In the genomic region with DNA sequence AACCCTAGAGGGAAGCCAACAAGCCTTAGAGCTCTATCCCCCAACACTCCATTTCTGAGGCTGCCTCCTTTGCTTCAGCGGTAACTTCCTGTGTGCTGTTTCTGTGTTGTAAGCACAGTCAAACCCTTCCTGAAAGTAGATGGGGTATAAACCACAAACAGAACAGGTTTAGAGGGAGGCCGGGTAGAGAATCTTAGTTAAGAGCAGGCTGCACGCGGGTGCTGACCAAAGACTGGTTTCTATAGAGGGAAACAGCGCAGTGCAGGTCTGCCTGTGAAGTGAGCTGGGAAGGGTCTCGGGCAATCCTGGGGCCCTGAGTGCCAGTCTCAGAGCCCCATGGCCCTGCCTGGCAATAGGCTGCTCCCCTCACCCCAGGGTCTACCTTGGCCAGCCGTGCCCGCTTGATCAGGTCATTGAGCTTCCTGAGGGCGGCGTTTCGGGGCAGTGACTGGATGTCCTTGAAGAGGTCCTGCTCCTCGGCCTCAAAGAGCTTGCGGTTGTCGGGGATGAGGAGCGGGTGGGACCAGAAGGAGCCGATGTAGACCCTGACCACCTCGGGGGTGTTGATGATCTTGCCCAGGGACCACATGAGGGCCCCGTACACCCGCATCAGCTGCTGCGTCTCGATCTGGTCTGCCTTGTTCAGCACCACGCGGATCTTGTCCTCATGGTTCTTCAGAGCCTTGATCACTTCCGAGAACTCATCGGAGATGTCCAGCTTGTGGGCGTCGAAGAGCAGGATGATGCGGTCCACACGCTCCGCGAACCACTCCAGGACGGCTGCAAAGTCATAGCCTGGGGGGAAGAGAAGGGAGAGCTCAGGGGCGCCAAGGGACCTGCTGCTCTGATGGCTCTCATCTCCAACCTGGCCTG, we compare ENCODE assay signal across 8 cellular contexts. TPM values are rescaled to one million over a fixed set of nuclear protein-coding genes. Genes with fewer than 3 reads are reported as not detected.
DNase-seq lines count a peak whose midpoint lies in the region; ATAC-seq and TF ChIP-seq lines count a peak whose summit lies in the region.

No MANE protein-coding gene starts in this region.

- TF ChIP-seq CTCF in GM12864 (IDR thresholded peaks at IDR 0.05; ENCODE audit: low read depth, low read length, missing control alignments) (no peak), sigmoid colon (IDR thresholded peaks at IDR 0.05) (no peak)

- in situ Hi-C loops in ACHN (cut with HindIII; ENCODE audit: low pct_ligation_motif_present, low pct_unique_long_range_greater_than_20kb, low sequenced_read_pairs) = no loop called here

- H3K36me3 Mint-ChIP-seq in activated T-cell treated with anti-CD3 and anti-CD28 coated beads, Interleukin-2, amount 50 U/mL, for 4 hours (ENCODE audit: insufficient read depth) = peaks cover 20% of the 10 kb centered on the region

- no peaks in the 10 kb centered on the region for H3K9me3 ChIP-seq in sigmoid colon

- no peaks in the 10 kb centered on the region for H3K27me3 Mint-ChIP-seq in activated T-cell treated with anti-CD3 and anti-CD28 coated beads, Interleukin-2, amount 50 U/mL, for 4 hours (ENCODE audit: low read depth)

- H3K4me1 Mint-ChIP-seq in activated T-cell treated with anti-CD3 and anti-CD28 coated beads, Interleukin-2, amount 50 U/mL, for 4 hours (ENCODE audit: low read depth) = peaks cover 92% of the 10 kb centered on the region

- intact Hi-C loops in sigmoid colon (cut with DNase I) = no loop called here

- H3K36me3 ChIP-seq in sigmoid colon = peaks cover 0 to 31% (median 20%) of the 10 kb centered on the region in 4 donors

- TF ChIP-seq POLR2A in sigmoid colon (IDR thresholded peaks at IDR 0.05) = no peak

- H3K27me3 ChIP-seq in sigmoid colon = no peaks in the 10 kb centered on the region

- peak overlapping the region; percentile 18 for H3K4me3 ChIP-seq in GM12864 (ENCODE audit: low read depth, low read length)
- H3K4me3 ChIP-seq in sigmoid colon = no peak overlapping the region

- H3K9me3 Mint-ChIP-seq in activated T-cell treated with anti-CD3 and anti-CD28 coated beads, Interleukin-2, amount 50 U/mL, for 4 hours = no peaks in the 10 kb centered on the region

- peak overlapping the region; percentile 75 for H3K4me3 Mint-ChIP-seq in activated T-cell treated with anti-CD3 and anti-CD28 coated beads, Interleukin-2, amount 50 U/mL, for 4 hours

- TF ChIP-seq EP300 in sigmoid colon (IDR thresholded peaks at IDR 0.05) = no peak

- WGBS in sigmoid colon, 2 donors = 73 to 91% methylated on average over 33 of the region's 33 CpGs

- H3K4me1 ChIP-seq in sigmoid colon = peaks cover 0 to 90% (median 77%) of the 10 kb centered on the region in 4 donors

- DNase-seq in GM12864 (ENCODE audit: low read depth) (peak; percentile 97), sigmoid colon (no peak), NCI-H82 (lab: John Stamatoyannopoulos, UW) (no peak), hepatic stellate cell (ENCODE audit: low spot score) (no peak), ACHN (no peak)
- DNase-seq in activated T-cell treated with anti-CD3 and anti-CD28 coated beads, Interleukin-2, amount 50 U/mL, for 4 hours = peak; percentile 24

- peak overlapping the region; percentile 79 to 97 (median 97) for H3K27ac ChIP-seq in sigmoid colon

- peak; percentile 71 for ATAC-seq in GM21381 (IDR thresholded peaks at IDR 0.05; ENCODE audit: unreplicated experiment)
- ATAC-seq in HG03575 (IDR thresholded peaks at IDR 0.05; ENCODE audit: extremely low read depth, insufficient number of reproducible peaks, low FRiP score, unreplicated experiment) = peak; percentile 65
- ATAC-seq in activated T-cell treated with anti-CD3 and anti-CD28 coated beads, Interleukin-2, amount 50 U/mL, for 4 hours = peak; percentile 73 to 74

RNA-seq across cellular contexts. Expression of a gene that starts 15.3 kb away (rescaled TPM):
- under 1 TPM; 0.13 to 0.33 (median 0.18) TPM for total RNA-seq in activated T-cell treated with anti-CD3 and anti-CD28 coated beads, Interleukin-2, amount 50 U/mL, for 4 hours
- total RNA-seq in sigmoid colon = under 1 TPM in 3 of 4 donors, not detected in 1; 0.16 to 0.83 (median 0.36) TPM
- polyA plus RNA-seq in sigmoid colon = 10 to 100 TPM; 19.8 to 39.8 (median 20.8) TPM

RNA-seq across cellular contexts. Expression of a gene that starts 18.6 kb away (rescaled TPM):
- 100 to 1,000 TPM in 2 of 3 donors, 10 to 100 TPM in 1; 86.3 to 121 (median 108) TPM for total RNA-seq in activated T-cell treated with anti-CD3 and anti-CD28 coated beads, Interleukin-2, amount 50 U/mL, for 4 hours
- total RNA-seq in sigmoid colon = 10 to 100 TPM; 38.5 to 73.1 (median 44.1) TPM
- 10 to 100 TPM; 27.0 to 54.0 (median 29.4) TPM for polyA plus RNA-seq in sigmoid colon

RNA-seq across cellular contexts. Expression of a gene that starts 49.4 kb away (rescaled TPM):
- total RNA-seq in activated T-cell treated with anti-CD3 and anti-CD28 coated beads, Interleukin-2, amount 50 U/mL, for 4 hours = 10 to 100 TPM; 50.7 to 61.2 (median 53.6) TPM
- 10 to 100 TPM in 1 of 4 donors, 1 to 10 TPM in 3; 6.8 to 12.7 (median 8.8) TPM for total RNA-seq in sigmoid colon
- polyA plus RNA-seq in sigmoid colon = 10 to 100 TPM in 2 of 3 donors, 1 to 10 TPM in 1; 9.0 to 26.1 (median 10.9) TPM

RNA-seq across cellular contexts. Expression of a gene that starts 56.8 kb away (rescaled TPM):
- 10 to 100 TPM; 42.2 to 51.5 (median 43.7) TPM for total RNA-seq in activated T-cell treated with anti-CD3 and anti-CD28 coated beads, Interleukin-2, amount 50 U/mL, for 4 hours
- total RNA-seq in sigmoid colon = 10 to 100 TPM; 11.5 to 23.5 (median 16.6) TPM
- polyA plus RNA-seq in sigmoid colon = 10 to 100 TPM in 2 of 3 donors, 1 to 10 TPM in 1; 9.0 to 19.8 (median 11.1) TPM

RNA-seq across cellular contexts. Expression of a gene that starts 57.2 kb away (rescaled TPM):
- 10 to 100 TPM; 20.6 to 24.1 (median 21.7) TPM for total RNA-seq in activated T-cell treated with anti-CD3 and anti-CD28 coated beads, Interleukin-2, amount 50 U/mL, for 4 hours
- total RNA-seq in sigmoid colon = 10 to 100 TPM; 12.1 to 22.7 (median 14.4) TPM
- polyA plus RNA-seq in sigmoid colon = 10 to 100 TPM; 13.2 to 27.6 (median 19.4) TPM

Comparison
In these comparisons a context has a peak if more than half of its experiments do, and no peak if none do; other contexts are left out.
1. DNase-seq: peak in GM12864 (single experiment) and activated T-cell treated with anti-CD3 and anti-CD28 coated beads, Interleukin-2, amount 50 U/mL, for 4 hours (single experiment); none in sigmoid colon (single experiment), NCI-H82 (single experiment), hepatic stellate cell (single experiment) and ACHN (single experiment).
2. Peak in every context shown above with its lines, with median percentiles within 50 percentile points of each other: ATAC-seq.